ENCODE assay signal across 8 cellular contexts in genomic region chr9:133135193-133135745, GRCh38. TPM values are rescaled to one million over a fixed set of nuclear protein-coding genes. Genes with fewer than 3 reads are reported as not detected.
DNase-seq lines count a peak whose midpoint lies in the region; TF ChIP-seq lines count a peak whose summit lies in the region.

No MANE protein-coding gene starts in this region.

- H3K36me3 Mint-ChIP-seq in T-helper 1 cell treated with Interleukin-12 subunit alpha and Interleukin-12 subunit beta and Interleukin-4 antibody, amounts not matched to agents 30 μg/mL and 1 μg/mL, for 36 hours (ENCODE audit: low read depth) = peaks cover 13% of the 10 kb centered on the region
- peaks cover 17% of the 10 kb centered on the region for H3K36me3 Mint-ChIP-seq in brain

- H3K4me1 ChIP-seq in GM23248 (ENCODE audit: insufficient read depth) = peaks cover 36% of the 10 kb centered on the region
- H3K4me1 ChIP-seq in Karpas-422 (ENCODE audit: low read length) = peaks cover 35% of the 10 kb centered on the region

- peaks cover 69% of the 10 kb centered on the region for H3K4me1 Mint-ChIP-seq in T-helper 1 cell treated with Interleukin-12 subunit alpha and Interleukin-12 subunit beta and Interleukin-4 antibody, amounts not matched to agents 30 μg/mL and 1 μg/mL, for 36 hours (ENCODE audit: low read depth)
- H3K4me1 Mint-ChIP-seq in brain = peaks cover 54% of the 10 kb centered on the region

- H3K27ac ChIP-seq in GM23248 (peak overlapping the region; percentile 89), Karpas-422 (ENCODE audit: low read length) (no peak overlapping the region)

- H3K9me3 ChIP-seq in GM23248 (ENCODE audit: low read depth) (no peaks in the 10 kb centered on the region), Karpas-422 (ENCODE audit: low read length) (no peaks in the 10 kb centered on the region)

- peak; percentile 98 for DNase-seq in GM23248
- DNase-seq in kidney tubule cell (ENCODE audit: low spot score) = peak; percentile 98
- peak in 2 of 3 donors; percentile 58 to 64 for DNase-seq in stimulated activated CD4-positive, alpha-beta T cell treated with anti-CD3 and anti-CD28 coated beads, TNF-alpha, amount 100 ng/mL, for 48 hours (ENCODE audit: low read depth in 3 of 3)
- no peak for DNase-seq in SHP77 treated with DMSO at 0.1 percent for 48 hours (lab: John Stamatoyannopoulos, UW)
- DNase-seq in Karpas-422 = no peak
- DNase-seq in HuH-7.5 (ENCODE audit: low spot score) = no peak

- H3K27me3 Mint-ChIP-seq in T-helper 1 cell treated with Interleukin-12 subunit alpha and Interleukin-12 subunit beta and Interleukin-4 antibody, amounts not matched to agents 30 μg/mL and 1 μg/mL, for 36 hours (ENCODE audit: low read depth) = no peaks in the 10 kb centered on the region
- H3K27me3 Mint-ChIP-seq in brain = peaks cover 3% of the 10 kb centered on the region

- H3K9ac ChIP-seq in GM23248 = peak overlapping the region; percentile 82
- no peak overlapping the region for H3K9ac ChIP-seq in Karpas-422 (ENCODE audit: low read length)

- no peaks in the 10 kb centered on the region for H3K27me3 ChIP-seq in GM23248 (replicated peaks; ENCODE audit: insufficient read depth)
- no peaks in the 10 kb centered on the region for H3K27me3 ChIP-seq in Karpas-422 (ENCODE audit: low read length)

- H3K36me3 ChIP-seq in GM23248 (ENCODE audit: low read depth) = no peaks in the 10 kb centered on the region
- no peaks in the 10 kb centered on the region for H3K36me3 ChIP-seq in Karpas-422 (ENCODE audit: insufficient read depth, low read length)

- H4K20me1 ChIP-seq in GM23248 (ENCODE audit: insufficient read depth) = no peaks in the 10 kb centered on the region
- H4K20me1 ChIP-seq in Karpas-422 (ENCODE audit: insufficient read depth, low read depth, low read length) = peaks cover 70% of the 10 kb centered on the region

- H3K9me3 Mint-ChIP-seq in T-helper 1 cell treated with Interleukin-12 subunit alpha and Interleukin-12 subunit beta and Interleukin-4 antibody, amounts not matched to agents 30 μg/mL and 1 μg/mL, for 36 hours = no peaks in the 10 kb centered on the region
- H3K9me3 Mint-ChIP-seq in brain = no peaks in the 10 kb centered on the region

- H3K4me2 ChIP-seq in GM23248 (ENCODE audit: unreplicated experiment) (peak overlapping the region; percentile 63), Karpas-422 (ENCODE audit: low read depth, low read length, poor library complexity, severe bottlenecking) (no peak overlapping the region)

- no peak overlapping the region for H2AFZ ChIP-seq in GM23248
- no peak overlapping the region for H2AFZ ChIP-seq in Karpas-422 (ENCODE audit: low read length)

- H3K9me2 ChIP-seq in GM23248 (ENCODE audit: insufficient read depth) (no peaks in the 10 kb centered on the region), Karpas-422 (replicated peaks; ENCODE audit: insufficient read depth, low read length) (no peaks in the 10 kb centered on the region)

- in situ Hi-C loops in GM23248 (cut with MboI) = no loop called here

- peak overlapping the region; percentile 99 for H3K27ac Mint-ChIP-seq in T-helper 1 cell treated with Interleukin-12 subunit alpha and Interleukin-12 subunit beta and Interleukin-4 antibody, amounts not matched to agents 30 μg/mL and 1 μg/mL, for 36 hours
- H3K27ac Mint-ChIP-seq in brain = peak overlapping the region in 4 of 5 experiments; percentile 55 to 99 (median 94)

- peaks cover 20% of the 10 kb centered on the region for H3F3A ChIP-seq in GM23248 (ENCODE audit: insufficient read depth)

- no peak for TF ChIP-seq CTCF in brain (conservative IDR thresholded peaks at IDR 0.05)

- H3K79me2 ChIP-seq in GM23248 (ENCODE audit: insufficient read depth) = peaks cover 28% of the 10 kb centered on the region
- H3K79me2 ChIP-seq in Karpas-422 (ENCODE audit: low read length) = peaks cover 88% of the 10 kb centered on the region

- H3K4me3 Mint-ChIP-seq in T-helper 1 cell treated with Interleukin-12 subunit alpha and Interleukin-12 subunit beta and Interleukin-4 antibody, amounts not matched to agents 30 μg/mL and 1 μg/mL, for 36 hours = peak overlapping the region; percentile 75
- H3K4me3 Mint-ChIP-seq in brain = no peak overlapping the region

- H3K4me3 ChIP-seq in GM23248 = no peak overlapping the region
- no peak overlapping the region for H3K4me3 ChIP-seq in Karpas-422 (ENCODE audit: low read length)

- 0 to 2% methylated on average over 6 of the region's 7 CpGs for WGBS in GM23248 (ENCODE audit: low coverage in 1 of 2, low lambda C conversion rate in 2 of 2, missing lambda C conversion rate in 2 of 2), 2 experiments

RNA-seq across cellular contexts. Expression of gene RALGDS, which starts 14.2 kb away (rescaled TPM):
- 21.7 and 51.7 TPM in 2 replicates for total RNA-seq in GM23248 (2014; rRNA removed; shearing (Covaris generic))
- polyA plus RNA-seq in GM23248 (2016; fragmentation: Nextera tagmentation; extraction: Ambion mirVana) = 8.5 and 8.9 TPM in 2 replicates
- 168 TPM for polyA plus RNA-seq in brain (ENCODE audit: insufficient read depth, low read depth, low replicate concordance)
- total RNA-seq in Karpas-422 (2014; rRNA removed; shearing (Covaris generic); ENCODE audit: low replicate concordance) = 69.2 and 99.2 TPM in 2 replicates

RNA-seq across cellular contexts. Expression of gene GBGT1, which starts 28.4 kb away (rescaled TPM):
- total RNA-seq in GM23248 (2014; rRNA removed; shearing (Covaris generic)) = 2.7 and 3.1 TPM in 2 replicates
- polyA plus RNA-seq in GM23248 (2016; fragmentation: Nextera tagmentation; extraction: Ambion mirVana) (0.95 and 1.3 TPM in 2 replicates), brain (ENCODE audit: insufficient read depth, low read depth, low replicate concordance) (6.6 TPM)
- total RNA-seq in Karpas-422 (2014; rRNA removed; shearing (Covaris generic); ENCODE audit: low replicate concordance) = 5.2 TPM in 2 replicates

Comparison
In these comparisons a context has a peak if more than half of its experiments do, and no peak if none do; other contexts are left out.
1. DNase-seq: peak in GM23248 (single experiment), kidney tubule cell (single experiment) and stimulated activated CD4-positive, alpha-beta T cell treated with anti-CD3 and anti-CD28 coated beads, TNF-alpha, amount 100 ng/mL, for 48 hours (2 of 3); none in SHP77 treated with DMSO at 0.1 percent for 48 hours (single experiment), Karpas-422 (single experiment) and HuH-7.5 (single experiment).